ENCODE assay signal across 8 cellular contexts in the genomic region with DNA sequence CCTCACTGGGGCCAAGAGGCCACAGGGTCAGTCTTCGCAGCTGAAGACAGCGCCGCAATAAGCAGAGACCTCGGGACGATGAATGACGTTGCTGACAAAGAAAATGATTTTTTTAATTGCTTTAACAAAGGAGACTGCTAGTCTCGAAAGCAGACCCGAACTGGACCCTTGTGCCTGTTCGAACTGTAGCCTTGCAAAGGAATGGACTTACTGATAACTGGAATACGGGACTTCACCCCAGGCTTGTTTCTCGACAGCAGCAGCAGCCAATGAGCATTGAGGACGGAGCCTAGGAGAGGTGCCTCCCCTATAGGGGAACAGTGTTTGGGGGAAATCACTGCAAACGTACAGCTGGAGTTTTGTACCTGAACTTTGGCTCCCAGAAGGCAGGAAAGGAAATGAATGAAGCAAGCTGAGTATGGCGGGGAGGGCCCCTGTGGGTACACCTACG. TPM values are rescaled to one million over a fixed set of nuclear protein-coding genes. Genes with fewer than 3 reads are reported as not detected.
DNase-seq lines count a peak whose midpoint lies in the region; ATAC-seq and TF ChIP-seq lines count a peak whose summit lies in the region.

No MANE protein-coding gene starts in this region.

- no peak overlapping the region for H3K18ac ChIP-seq in neuronal stem cell (ENCODE audit: low read length)

- peaks cover 46% of the 10 kb centered on the region for H3K4me1 Mint-ChIP-seq in WTC11

- H3K4me2 ChIP-seq in neuronal stem cell (ENCODE audit: insufficient read depth, low read length, poor library complexity, severe bottlenecking), result peak overlapping the region; percentile 79

- peaks cover 15 to 19% of the 10 kb centered on the region in 2 donors for H3K4me1 ChIP-seq in neuronal stem cell (ENCODE audit: control insufficient read depth in 2 of 2, insufficient read depth in 1 of 2, low read depth in 1 of 2, low read length in 2 of 2)

- H3K4ac ChIP-seq in neuronal stem cell (ENCODE audit: low read length), result no peak overlapping the region

- peak overlapping the region; percentile 89 for H3K27ac ChIP-seq in neuronal stem cell (replicated peaks; ENCODE audit: low read length)

- no peaks in the 10 kb centered on the region for H3K27me3 Mint-ChIP-seq in WTC11 (ENCODE audit: low read depth)

- no peak overlapping the region for H2AK5ac ChIP-seq in neuronal stem cell (ENCODE audit: low read depth, low read length)

- H3K23ac ChIP-seq in neuronal stem cell (ENCODE audit: low read depth, low read length, poor library complexity), result no peak overlapping the region

- peak in 2 of 3 donors; percentile 7 to 8 for DNase-seq in stimulated activated CD4-positive, alpha-beta T cell treated with anti-CD3 and anti-CD28 coated beads, Interleukin-12 subunit alpha, Interleukin-12 subunit beta, amount 100 ng/mL, for 48 hours (ENCODE audit: low read depth in 2 of 3, low spot score in 1 of 3)
- no peak for DNase-seq in stimulated activated CD4-positive, alpha-beta T cell treated with anti-CD3 and anti-CD28 coated beads, Interleukin-12 subunit alpha, Interleukin-12 subunit beta, amount 100 ng/mL, for 4 hours
- DNase-seq in WTC11 (ENCODE audit: low spot score) (no peak), fibroblast of peridontal ligament (ENCODE audit: extremely low read depth) (peak; percentile 27), neuronal stem cell (ENCODE audit: low spot score) (no peak), NCI-H1105 (lab: John Stamatoyannopoulos, UW) (no peak)
- no peak for DNase-seq in activated effector memory CD4-positive, alpha-beta T cell treated with anti-CD3 and anti-CD28 coated beads, Interleukin-2, amount 50 U/mL, for 16 hours

- H3K9me3 ChIP-seq in neuronal stem cell (replicated peaks in 1 of 2; ENCODE audit: control insufficient read depth in 2 of 2, insufficient read depth in 1 of 2, low read depth in 1 of 2, low read length in 2 of 2), result peaks cover 2 to 5% of the 10 kb centered on the region in 2 donors

- peak overlapping the region; percentile 89 for H2AFZ ChIP-seq in neuronal stem cell (ENCODE audit: low read length)

- no peak overlapping the region for H4K8ac ChIP-seq in neuronal stem cell (ENCODE audit: low read depth, low read length)

- no peaks in the 10 kb centered on the region for H3K27me3 ChIP-seq in neuronal stem cell (ENCODE audit: control insufficient read depth in 3 of 3, insufficient read depth in 3 of 3, low read depth in 1 of 3, low read length in 3 of 3)

- no peak overlapping the region for H3K9ac ChIP-seq in neuronal stem cell (ENCODE audit: low read depth, low read length, poor library complexity)

- CTCF ChIA-PET in WTC11 (lab: Charles Lee), result interaction anchor here (1.1 to 1.7 kb wide), 5 partner anchors 41 to 89 kb away, joined by 4 to 11 read pairs (median 4); partner anchors contain the start of gene LSM14B

- ATAC-seq in WTC11, result peak; percentile 48
- no peak for ATAC-seq in HG03460 (IDR thresholded peaks at IDR 0.05; ENCODE audit: unreplicated experiment)

- POLR2A ChIA-PET in WTC11 (lab: Charles Lee), result interaction anchor here (0.5 to 2.4 kb wide), 6 partner anchors 20 to 1914 kb away, joined by 3 to 24 read pairs (median 3); partner anchors contain the start of gene LSM14B

- H3K9me3 Mint-ChIP-seq in WTC11, result no peaks in the 10 kb centered on the region; the same call in 1 of the 2 replicates

- no CpG with 5 or more reads among the region's 15 CpGs for WGBS in neuronal stem cell (ENCODE audit: extremely low coverage in 2 of 2, insufficient read length in 2 of 2, insufficient replicate concordance in 1 of 2), 2 donors

- H4K91ac ChIP-seq in neuronal stem cell (ENCODE audit: low read depth, low read length, poor library complexity), result no peak overlapping the region

- no peak overlapping the region for H2BK5ac ChIP-seq in neuronal stem cell (ENCODE audit: low read length)

- H3K79me1 ChIP-seq in neuronal stem cell (ENCODE audit: low read depth, low read length), result peaks cover 17% of the 10 kb centered on the region

- no peak overlapping the region for H2BK15ac ChIP-seq in neuronal stem cell (ENCODE audit: low read length)

- H2BK120ac ChIP-seq in neuronal stem cell (ENCODE audit: low read depth, low read length), result no peak overlapping the region

- peaks cover 0 to 23% of the 10 kb centered on the region in 2 donors for H3K36me3 ChIP-seq in neuronal stem cell (replicated peaks in 1 of 2; ENCODE audit: control insufficient read depth in 2 of 2, insufficient read depth in 2 of 2, low read length in 2 of 2)

- H3K27ac Mint-ChIP-seq in WTC11, result peak overlapping the region; percentile 95

- no peak for TF ChIP-seq CTCF in WTC11 (IDR thresholded peaks at IDR 0.05)

- H3K36me3 Mint-ChIP-seq in WTC11, result peaks cover 7% of the 10 kb centered on the region

- H3K4me3 Mint-ChIP-seq in WTC11, result peak overlapping the region; percentile 83

- H2BK12ac ChIP-seq in neuronal stem cell (ENCODE audit: low read length), result no peak overlapping the region

- no peak overlapping the region for H3K14ac ChIP-seq in neuronal stem cell (ENCODE audit: low read length)

- peak overlapping the region; percentile 63 to 77 for H3K4me3 ChIP-seq in neuronal stem cell (ENCODE audit: low read length in 2 of 2)

TF ChIP-seq in WTC11, 78 proteins besides CTCF, POLR2A, EP300 and RAD21 (continues in another document):
- TF ChIP-seq NR1H2 (CRISPR knock-in tag; IDR thresholded peaks at IDR 0.05) (no peak), NR3C1 (CRISPR knock-in tag; conservative IDR thresholded peaks at IDR 0.05; ENCODE audit: low read depth) (no peak), USF2 (CRISPR knock-in tag; IDR thresholded peaks at IDR 0.05) (no peak), HMGA2 (CRISPR knock-in tag; IDR thresholded peaks at IDR 0.05) (no peak), NFYB (CRISPR knock-in tag; conservative IDR thresholded peaks at IDR 0.05; ENCODE audit: low read depth) (no peak; the same call in 1 of the 2 replicates), ZNF423 (CRISPR knock-in tag; IDR thresholded peaks at IDR 0.05) (no peak), GTF2I (CRISPR knock-in tag; conservative IDR thresholded peaks at IDR 0.05) (no peak), ZNF396 (CRISPR knock-in tag; IDR thresholded peaks at IDR 0.05; ENCODE audit: borderline replicate concordance) (no peak)
- TF ChIP-seq, protein P1, sequence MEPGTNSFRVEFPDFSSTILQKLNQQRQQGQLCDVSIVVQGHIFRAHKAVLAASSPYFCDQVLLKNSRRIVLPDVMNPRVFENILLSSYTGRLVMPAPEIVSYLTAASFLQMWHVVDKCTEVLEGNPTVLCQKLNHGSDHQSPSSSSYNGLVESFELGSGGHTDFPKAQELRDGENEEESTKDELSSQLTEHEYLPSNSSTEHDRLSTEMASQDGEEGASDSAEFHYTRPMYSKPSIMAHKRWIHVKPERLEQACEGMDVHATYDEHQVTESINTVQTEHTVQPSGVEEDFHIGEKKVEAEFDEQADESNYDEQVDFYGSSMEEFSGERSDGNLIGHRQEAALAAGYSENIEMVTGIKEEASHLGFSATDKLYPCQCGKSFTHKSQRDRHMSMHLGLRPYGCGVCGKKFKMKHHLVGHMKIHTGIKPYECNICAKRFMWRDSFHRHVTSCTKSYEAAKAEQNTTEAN (CRISPR knock-in tag; IDR thresholded peaks at IDR 0.05), result 0 out of 2 replicates have a peak, but pooled peaks have one; percentile 17
- TF ChIP-seq, protein P2, sequence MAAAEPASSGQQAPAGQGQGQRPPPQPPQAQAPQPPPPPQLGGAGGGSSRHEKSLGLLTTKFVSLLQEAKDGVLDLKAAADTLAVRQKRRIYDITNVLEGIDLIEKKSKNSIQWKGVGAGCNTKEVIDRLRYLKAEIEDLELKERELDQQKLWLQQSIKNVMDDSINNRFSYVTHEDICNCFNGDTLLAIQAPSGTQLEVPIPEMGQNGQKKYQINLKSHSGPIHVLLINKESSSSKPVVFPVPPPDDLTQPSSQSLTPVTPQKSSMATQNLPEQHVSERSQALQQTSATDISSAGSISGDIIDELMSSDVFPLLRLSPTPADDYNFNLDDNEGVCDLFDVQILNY (CRISPR knock-in tag; IDR thresholded peaks at IDR 0.05), result no peak
- TF ChIP-seq, protein P3, sequence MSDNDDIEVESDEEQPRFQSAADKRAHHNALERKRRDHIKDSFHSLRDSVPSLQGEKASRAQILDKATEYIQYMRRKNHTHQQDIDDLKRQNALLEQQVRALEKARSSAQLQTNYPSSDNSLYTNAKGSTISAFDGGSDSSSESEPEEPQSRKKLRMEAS (CRISPR knock-in tag; IDR thresholded peaks at IDR 0.05), result 0 out of 2 replicates have a peak, but pooled peaks have one; percentile 0

RNA-seq across cellular contexts. Expression of gene TAF4, which starts 1.3 kb away (rescaled TPM):
- 31.0 to 34.4 TPM (median 33.7 TPM) in 3 replicates for total RNA-seq in WTC11 (2021)
- polyA plus RNA-seq in neuronal stem cell (2013, experiment 1 of 2), result 13.5 TPM
- 15.0 TPM for polyA plus RNA-seq in neuronal stem cell (2013, experiment 2 of 2)

RNA-seq across cellular contexts. Expression of gene LSM14B, which starts 55.3 kb away (rescaled TPM):
- 67.4 to 73.5 TPM (median 69.7 TPM) in 3 replicates for total RNA-seq in WTC11 (2021)
- 74.7 TPM for polyA plus RNA-seq in neuronal stem cell (2013, experiment 1 of 2)
- 78.8 TPM for polyA plus RNA-seq in neuronal stem cell (2013, experiment 2 of 2)

Comparison
In these comparisons a context has a peak if more than half of its experiments do, and no peak if none do; other contexts are left out.
1. DNase-seq: peak in stimulated activated CD4-positive, alpha-beta T cell treated with anti-CD3 and anti-CD28 coated beads, Interleukin-12 subunit alpha, Interleukin-12 subunit beta, amount 100 ng/mL, for 48 hours (2 of 3) and fibroblast of peridontal ligament (single experiment); none in stimulated activated CD4-positive, alpha-beta T cell treated with anti-CD3 and anti-CD28 coated beads, Interleukin-12 subunit alpha, Interleukin-12 subunit beta, amount 100 ng/mL, for 4 hours (single experiment), WTC11 (single experiment), neuronal stem cell (single experiment), activated effector memory CD4-positive, alpha-beta T cell treated with anti-CD3 and anti-CD28 coated beads, Interleukin-2, amount 50 U/mL, for 16 hours (single experiment) and NCI-H1105 (single experiment).